ENCODE assay signal across 13 cellular contexts in genomic region chr1:151884879-151885278, GRCh38. TPM values are rescaled to one million over a fixed set of nuclear protein-coding genes. Genes with fewer than 3 reads are reported as not detected.
"Had no signal": no experiment of that assay in that cellular context is flagged by ENCODE, and none has a peak within 500 bp of the region (broad histone marks: within the 10 kb centered on the region; RNA-seq: fewer than 3 reads in every experiment).

No MANE protein-coding gene starts in this region.

RNA-seq across cellular contexts. Expression of gene THEM5, which starts 31.4 kb away (rescaled TPM):
- total RNA-seq: activated CD4-positive, alpha-beta memory T cell treated with anti-CD3 and anti-CD28 coated beads, Interleukin-2, amount 10 ng/mL, durations not matched to agents 7 days and 5 days; activated CD4-positive, alpha-beta T cell treated with anti-CD3 and anti-CD28 coated beads for 36 hours; activated CD4-positive, alpha-beta T cell treated with anti-CD3 and anti-CD28 coated beads, Interleukin-2, amount 10 ng/mL, durations not matched to agents 7 days and 5 days; activated CD8-positive, alpha-beta memory T cell treated with anti-CD3 and anti-CD28 coated beads, Interleukin-2, amount 10 ng/mL, durations not matched to agents 7 days and 5 days; activated CD8-positive, alpha-beta T cell treated with anti-CD3 and anti-CD28 coated beads, Interleukin-2, amount 10 ng/mL, durations not matched to agents 7 days and 5 days; activated naive CD8-positive, alpha-beta T cell treated with anti-CD3 and anti-CD28 coated beads, Interleukin-2, amount 10 ng/mL, durations not matched to agents 7 days and 5 days; activated T-helper 2 cell treated with anti-CD3 and anti-CD28 coated beads, Interferon-gamma antibody, Interleukin-2, Interleukin-4, amounts not matched to agents 10 μg/mL and 5 μg/mL and 100 μg/mL, durations not matched to agents 14 hours and 24 hours and 36 hours; ascending aorta; bronchial epithelial cell; cardiac muscle cell; T-helper 2 cell treated with Interferon-gamma antibody and Interleukin-4, amounts not matched to agents 100 ng/mL and 5 ng/mL, for 36 hours; WTC11 had no signal
- polyA plus RNA-seq: adipose tissue, cardiac muscle cell had no signal

RNA-seq across cellular contexts. Expression of gene C2CD4D, which starts 45.3 kb away (rescaled TPM):
- total RNA-seq: ascending aorta, bronchial epithelial cell, cardiac muscle cell had no signal

RNA-seq across cellular contexts. Expression of gene RORC, which starts 53.3 kb away (rescaled TPM):
- total RNA-seq: ascending aorta, cardiac muscle cell had no signal
- polyA plus RNA-seq: cardiac muscle cell had no signal
